14 cellular contexts compared by ENCODE assay signal in genomic region chr2:112577756-112578155, GRCh38. TPM values are rescaled to one million over a fixed set of nuclear protein-coding genes. Genes with fewer than 3 reads are reported as not detected.
DNase-seq lines count a peak whose midpoint lies in the region; ATAC-seq, FAIRE-seq and TF ChIP-seq lines count a peak whose summit lies in the region.
"Had no signal": no experiment of that assay in that cellular context is flagged by ENCODE, and none has a peak within 500 bp of the region (broad histone marks: within the 10 kb centered on the region; RNA-seq: fewer than 3 reads in every experiment).

No MANE protein-coding gene starts in this region.

- H3K4me1 ChIP-seq in K562 (replicated peaks in 1 of 2; ENCODE audit: control insufficient read depth in 2 of 2, insufficient read depth in 2 of 2, low read length in 2 of 2), result peaks cover 3 to 4% of the 10 kb centered on the region in 2 experiments; a peak in 3 of 5 replicates
- H3K4me1 ChIP-seq in mesenchymal stem cell (ENCODE audit: control insufficient read depth, insufficient read depth, low read depth, low read length), result peaks cover 6% of the 10 kb centered on the region

- no peak for TF ChIP-seq POLR2A in K562 (conservative IDR thresholded peaks at IDR 0.05)

- H4K20me1 ChIP-seq in K562 (replicated peaks; ENCODE audit: control insufficient read depth, insufficient read depth, low read length), result no peaks in the 10 kb centered on the region

- H3K23ac ChIP-seq in mesenchymal stem cell (ENCODE audit: low read length in 2 of 2), result no peak overlapping the region

- H2BK12ac ChIP-seq in mesenchymal stem cell (ENCODE audit: low read length in 2 of 2), result no peak overlapping the region

- H3K4me1 Mint-ChIP-seq in MCF 10A (ENCODE audit: insufficient read depth, unreplicated experiment), result no peaks in the 10 kb centered on the region
- H3K4me1 Mint-ChIP-seq: nephron had no signal

- no peak overlapping the region for H3K4me3 Mint-ChIP-seq in MCF 10A (ENCODE audit: unreplicated experiment)
- H3K4me3 Mint-ChIP-seq: nephron had no signal

- no peaks in the 10 kb centered on the region for H3K9me3 ChIP-seq in K562 (replicated peaks; ENCODE audit: control insufficient read depth, insufficient read depth, low read depth, low read length)
- H3K9me3 ChIP-seq in mesenchymal stem cell (ENCODE audit: control insufficient read depth, low read length), result no peaks in the 10 kb centered on the region
- H3K9me3 ChIP-seq: sigmoid colon had no signal

- H3K36me3 ChIP-seq in K562 (ENCODE audit: control insufficient read depth, insufficient read depth, low read length), result peaks cover 45% of the 10 kb centered on the region; the same call in 2 of the 3 replicates
- peaks cover 13 to 37% of the 10 kb centered on the region in 2 experiments for H3K36me3 ChIP-seq in mesenchymal stem cell (ENCODE audit: control insufficient read depth in 1 of 2, insufficient read depth in 2 of 2, low read depth in 1 of 2, low read length in 2 of 2)

- ATAC-seq in K562 (no peak), GM21723 (IDR thresholded peaks at IDR 0.05; ENCODE audit: unreplicated experiment) (no peak), HG03571 (IDR thresholded peaks at IDR 0.05; ENCODE audit: unreplicated experiment) (no peak)
- ATAC-seq: activated naive CD4-positive, alpha-beta T cell treated with anti-CD3 and anti-CD28 coated beads, Interleukin-2, amount 50 U/mL, for 72 hours; left lobe of liver had no signal

- H3K27ac Mint-ChIP-seq in MCF 10A (ENCODE audit: low read depth, unreplicated experiment), result no peak overlapping the region
- H3K27ac Mint-ChIP-seq: nephron had no signal

- H3K9me3 Mint-ChIP-seq in MCF 10A (ENCODE audit: unreplicated experiment), result no peaks in the 10 kb centered on the region
- H3K9me3 Mint-ChIP-seq: activated naive CD4-positive, alpha-beta T cell treated with anti-CD3 and anti-CD28 coated beads, Interleukin-2, amount 50 U/mL, for 72 hours; nephron had no signal

- DNase-seq in AG20443 (ENCODE audit: low spot score) (peak; percentile 34), HT1080 (ENCODE audit: low read depth) (peak; percentile 34), K562 (ENCODE audit: extremely low read depth in 1 of 4, low spot score in 3 of 4) (no peak), mesenchymal stem cell (peak; percentile 29), amygdala (lab: John Stamatoyannopoulos, UW) (no peak), MCF 10A (ENCODE audit: unreplicated experiment) (no peak)
- DNase-seq: NCI-H1105, NCI-H510A, sigmoid colon had no signal

- H3K27ac ChIP-seq in K562 (ENCODE audit: extremely low read depth, low read depth, low read length), result no peak overlapping the region
- H3K27ac ChIP-seq in mesenchymal stem cell (ENCODE audit: low read length, poor library complexity, severe bottlenecking), result no peak overlapping the region
- H3K27ac ChIP-seq: sigmoid colon had no signal

- BruUV-seq in K562 (replicated peaks; lab: Mats Ljungman, UMichigan) (no TSS peak), MCF 10A (replicated peaks; lab: Mats Ljungman, UMichigan) (no TSS peak)

- no peak overlapping the region for H4K91ac ChIP-seq in mesenchymal stem cell (ENCODE audit: low read length)

- TF ChIP-seq EP300 in K562 (IDR thresholded peaks at IDR 0.05; ENCODE audit: low read length), result no peak

- POLR2A ChIA-PET in K562 (lab: Yijun Ruan, JAX) (interaction anchor here (1.5 kb wide), 1 partner anchor 8 kb away, joined by 3 read pairs; no protein-coding TSS in a partner anchor), MCF 10A (lab: Yijun Ruan, JAX) (interaction anchor here (1.1 to 1.5 kb wide), 2 partner anchors 34 to 623 kb away, joined by 4 to 6 read pairs; no protein-coding TSS in a partner anchor)

- CTCF ChIA-PET in K562 (lab: Yijun Ruan, JAX; ENCODE audit: low intra/inter-chr PET ratio), result interaction anchor here (0.8 to 1.1 kb wide), 2 partner anchors 457 to 690 kb away, joined by 3 to 5 read pairs; no protein-coding TSS in a partner anchor
- CTCF ChIA-PET in MCF 10A (lab: Yijun Ruan, JAX), result interaction anchor here (0.6 to 1.1 kb wide), 3 partner anchors 97 to 323 kb away, joined by 3 to 4 read pairs (median 4); no protein-coding TSS in a partner anchor

- no peaks in the 10 kb centered on the region for H3K9me1 ChIP-seq in K562 (ENCODE audit: control insufficient read depth, insufficient read depth, low read length)

- no peak overlapping the region for H3K4me3 ChIP-seq in K562
- no peak overlapping the region for H3K4me3 ChIP-seq in mesenchymal stem cell (ENCODE audit: insufficient read depth in 1 of 2, low read depth in 1 of 2, low read length in 2 of 2)
- H3K4me3 ChIP-seq: sigmoid colon had no signal

- no peak overlapping the region for H2BK5ac ChIP-seq in mesenchymal stem cell (ENCODE audit: low read depth, low read length, poor library complexity, severe bottlenecking)

- no peak overlapping the region for H2AFZ ChIP-seq in K562 (ENCODE audit: low read depth, low read length)
- no peak overlapping the region for H2AFZ ChIP-seq in mesenchymal stem cell (ENCODE audit: low read depth, low read length)

- H3K27me3 ChIP-seq in K562 (ENCODE audit: control insufficient read depth in 2 of 2, insufficient read depth in 2 of 2, low read length in 2 of 2), result no peaks in the 10 kb centered on the region
- no peaks in the 10 kb centered on the region for H3K27me3 ChIP-seq in mesenchymal stem cell (ENCODE audit: control insufficient read depth in 1 of 2, insufficient read depth in 1 of 2, low read length in 2 of 2)
- H3K27me3 ChIP-seq: sigmoid colon had no signal

- 72% methylated on average over 3 of the region's 5 CpGs for WGBS in K562 (ENCODE audit: insufficient coverage, low coverage, missing lambda C conversion rate)
- 82% methylated on average over 4 of the region's 5 CpGs for WGBS in mesenchymal stem cell

- no peak overlapping the region for H2BK15ac ChIP-seq in mesenchymal stem cell (ENCODE audit: low read depth, poor library complexity, severe bottlenecking)

- no peak overlapping the region for H3K14ac ChIP-seq in mesenchymal stem cell (ENCODE audit: low read length in 2 of 2)

- H4K8ac ChIP-seq in mesenchymal stem cell (ENCODE audit: low read length), result no peak overlapping the region

- H3K4me2 ChIP-seq in K562 (ENCODE audit: insufficient read depth, low read length) (no peak overlapping the region), mesenchymal stem cell (ENCODE audit: low read length, poor library complexity, severe bottlenecking) (no peak overlapping the region)

- no peak overlapping the region for H3K18ac ChIP-seq in mesenchymal stem cell (ENCODE audit: low read depth in 1 of 2, low read length in 2 of 2)

- peak; percentile 15 to 37 (median 36); a peak in 3 of 6 replicates for TF ChIP-seq CTCF in K562 (IDR thresholded peaks at IDR 0.05 in 2 of 3, conservative IDR thresholded peaks at IDR 0.05 in 1 of 3; ENCODE audit: insufficient read depth in 2 of 3, low read depth in 1 of 3, low read length in 3 of 3)
- no peak for TF ChIP-seq CTCF in MCF 10A (IDR thresholded peaks at IDR 0.05; ENCODE audit: unreplicated experiment)

- no peaks in the 10 kb centered on the region for H3K79me1 ChIP-seq in mesenchymal stem cell (replicated peaks; ENCODE audit: low read length, poor library complexity, severe bottlenecking)

- H3K9ac ChIP-seq in K562 (ENCODE audit: insufficient read depth in 1 of 2, low read depth in 2 of 2, low read length in 2 of 2), result no peak overlapping the region
- no peak overlapping the region for H3K9ac ChIP-seq in mesenchymal stem cell (ENCODE audit: low read length)

- no peak overlapping the region for H2BK120ac ChIP-seq in mesenchymal stem cell (ENCODE audit: low read depth, low read length)

- no peak overlapping the region for H2AK5ac ChIP-seq in mesenchymal stem cell (ENCODE audit: low read length, severe bottlenecking)

- H3K36me3 Mint-ChIP-seq in MCF 10A (ENCODE audit: insufficient read depth, unreplicated experiment), result peaks cover 48% of the 10 kb centered on the region

- in situ Hi-C loops in K562 (cut with MboI), result no loop called here

- intact Hi-C loops in K562 (cut with micrococcal nuclease), result no loop called here
- intact Hi-C loops in MCF 10A (cut with micrococcal nuclease), result no loop called here

- H3K79me2 ChIP-seq in K562 (ENCODE audit: control insufficient read depth, insufficient read depth, low read length), result peaks cover 3% of the 10 kb centered on the region; the same call in 1 of the 3 replicates

- peak in 1 of 2 experiments; percentile 42; a peak in 2 of 4 replicates for TF ChIP-seq RAD21 in K562 (CRISPR knock-in tag; conservative IDR thresholded peaks at IDR 0.05 in 1 of 2, IDR thresholded peaks at IDR 0.05 in 1 of 2)

- H3K4ac ChIP-seq in mesenchymal stem cell (ENCODE audit: low read depth in 1 of 2, low read length in 2 of 2), result no peak overlapping the region

- H3K27me3 Mint-ChIP-seq in MCF 10A (ENCODE audit: insufficient read depth, unreplicated experiment), result no peaks in the 10 kb centered on the region

- FAIRE-seq in K562 (lab: Jason Lieb, UNC), result no peak

RNA-seq across cellular contexts. Expression of gene CHCHD5, which starts 6.7 kb away (rescaled TPM):
- 52.5 and 56.4 TPM in 2 replicates for total RNA-seq in HT1080 (2014; rRNA removed; shearing (Covaris generic))
- polyA plus RNA-seq in HT1080 (2015; cell fraction: cytosol; rRNA removed), result 48.3 and 53.1 TPM in 2 replicates
- 19.1 and 20.9 TPM in 2 replicates for polyA plus RNA-seq in HT1080 (2015; cell fraction: nucleus; rRNA removed)
- total RNA-seq in K562 (2011; cell fraction: chromatin; rRNA removed; ENCODE audit: low replicate concordance), result 7.9 and 16.5 TPM in 2 replicates
- total RNA-seq in K562 (2011; cell fraction: nucleolus; rRNA removed), result 11.1 and 12.7 TPM in 2 replicates
- 13.7 and 16.6 TPM in 2 replicates for total RNA-seq in K562 (2011; cell fraction: nucleoplasm; rRNA removed)
- total RNA-seq in K562 (2014; rRNA removed), result 33.4 and 61.2 TPM in 2 replicates
- 5.7 and 7.4 TPM in 2 replicates for total RNA-seq in K562 (2014; rRNA removed; fragmentation: Illumina TruSeq; extraction: Trizol)
- 25.8 and 29.4 TPM in 2 replicates for total RNA-seq in K562 (2015; rRNA removed; fragmentation: Illumina TruSeq; extraction: Trizol)
- 42.9 and 55.3 TPM in 2 replicates for total RNA-seq in K562 (2021)
- 16.4 and 21.9 TPM in 2 replicates for polyA plus RNA-seq in K562 (2011; rRNA removed)
- 36.1 and 82.6 TPM in 2 replicates for polyA plus RNA-seq in K562 (2011; cell fraction: cytosol; rRNA removed)
- polyA plus RNA-seq in K562 (2011; cell fraction: nucleus; rRNA removed), result 16.0 and 28.0 TPM in 2 replicates
- 66.1 and 68.6 TPM in 2 replicates for polyA plus RNA-seq in K562 (2012)
- polyA plus RNA-seq in K562 (2014; fragmentation: Illumina TruSeq; extraction: Trizol), result 21.0 and 45.8 TPM in 2 replicates
- polyA plus RNA-seq in K562 (2014; fragmentation: Nextera tagmentation; extraction: Ambion mirVana), result 10 to 100 TPM; 56.0 to 79.3 TPM
- 42.4 and 61.3 TPM in 2 replicates for polyA plus RNA-seq in K562 (2014; rRNA removed)
- polyA minus RNA-seq in K562 (2011; rRNA and poly(A)+ RNA removed), result 2.9 and 3.0 TPM in 2 replicates
- polyA minus RNA-seq in K562 (2011; cell fraction: cytosol; rRNA and poly(A)+ RNA removed), result 8.4 and 11.6 TPM in 2 replicates
- 3.5 and 6.0 TPM in 2 replicates for polyA minus RNA-seq in K562 (2011; cell fraction: nucleus; rRNA and poly(A)+ RNA removed)
- 25.0 TPM for polyA plus RNA-seq in mesenchymal stem cell (2013, experiment 1 of 2)
- 24.5 TPM for polyA plus RNA-seq in mesenchymal stem cell (2013, experiment 2 of 2)
- 54.5 and 56.1 TPM in 2 replicates for total RNA-seq in MCF 10A (2022)

RNA-seq across cellular contexts. Expression of gene POLR1B, which starts 35.5 kb away (rescaled TPM):
- total RNA-seq in HT1080 (2014; rRNA removed; shearing (Covaris generic)), result 58.2 and 84.0 TPM in 2 replicates
- 33.6 and 40.5 TPM in 2 replicates for polyA plus RNA-seq in HT1080 (2015; cell fraction: cytosol; rRNA removed)
- 69.2 and 83.0 TPM in 2 replicates for polyA plus RNA-seq in HT1080 (2015; cell fraction: nucleus; rRNA removed)
- 74.4 and 133 TPM in 2 replicates for total RNA-seq in K562 (2011; cell fraction: chromatin; rRNA removed; ENCODE audit: low replicate concordance)
- 31.9 and 32.0 TPM in 2 replicates for total RNA-seq in K562 (2011; cell fraction: nucleolus; rRNA removed)
- 44.6 and 47.5 TPM in 2 replicates for total RNA-seq in K562 (2011; cell fraction: nucleoplasm; rRNA removed)
- total RNA-seq in K562 (2014; rRNA removed) (21.2 and 27.9 TPM in 2 replicates), K562 (2014; rRNA removed; fragmentation: Illumina TruSeq; extraction: Trizol) (47.9 and 55.1 TPM in 2 replicates), K562 (2015; rRNA removed; fragmentation: Illumina TruSeq; extraction: Trizol) (42.3 and 46.4 TPM in 2 replicates), K562 (2021) (53.9 and 60.8 TPM in 2 replicates), MCF 10A (2022) (51.6 and 74.0 TPM in 2 replicates)
- polyA plus RNA-seq in K562 (2011; rRNA removed) (32.4 and 47.9 TPM in 2 replicates), K562 (2014; fragmentation: Illumina TruSeq; extraction: Trizol) (39.6 and 40.2 TPM in 2 replicates), K562 (2014; fragmentation: Nextera tagmentation; extraction: Ambion mirVana) (10 to 100 TPM; 19.8 to 38.6 TPM), K562 (2014; rRNA removed) (22.8 and 24.7 TPM in 2 replicates)
- 26.7 and 44.0 TPM in 2 replicates for polyA plus RNA-seq in K562 (2011; cell fraction: cytosol; rRNA removed)
- 25.3 and 33.6 TPM in 2 replicates for polyA plus RNA-seq in K562 (2011; cell fraction: nucleus; rRNA removed)
- 12.2 and 23.6 TPM in 2 replicates for polyA plus RNA-seq in K562 (2012)
- polyA minus RNA-seq in K562 (2011; rRNA and poly(A)+ RNA removed), result 112 and 124 TPM in 2 replicates
- polyA minus RNA-seq in K562 (2011; cell fraction: cytosol; rRNA and poly(A)+ RNA removed), result 40.5 and 66.9 TPM in 2 replicates
- polyA minus RNA-seq in K562 (2011; cell fraction: nucleus; rRNA and poly(A)+ RNA removed), result 23.6 and 37.7 TPM in 2 replicates
- polyA plus RNA-seq in mesenchymal stem cell (2013, experiment 1 of 2), result 4.4 TPM
- polyA plus RNA-seq in mesenchymal stem cell (2013, experiment 2 of 2), result 3.5 TPM

Comparison
In these comparisons a context has a peak if more than half of its experiments do, and no peak if none do; other contexts are left out.
1. DNase-seq: peak in AG20443 (single experiment), HT1080 (single experiment) and mesenchymal stem cell (single experiment); none in K562 (0 of 4), amygdala (0 of 56) and MCF 10A (single experiment).